In genomic region chr3:36905545-36905944, GRCh38 we compare ENCODE assay signal across 1 cellular context.
TF ChIP-seq lines count a peak whose summit lies in the region.

No MANE protein-coding gene starts in this region.

TF ChIP-seq in GM23338, 12 proteins besides CTCF, POLR2A, EP300 and RAD21 (continued from another document):
- no peak for TF ChIP-seq ZNF462 (CRISPR knock-in tag; IDR thresholded peaks at IDR 0.05)
- no peak for TF ChIP-seq REST (IDR thresholded peaks at IDR 0.05; ENCODE audit: unreplicated experiment)
- TF ChIP-seq CREB1 (CRISPR knock-in tag; IDR thresholded peaks at IDR 0.05; ENCODE audit: low read depth): no peak
- no peak for TF ChIP-seq POLR2AphosphoS5 (IDR thresholded peaks at IDR 0.05; ENCODE audit: low read depth)
- TF ChIP-seq ETS1 (IDR thresholded peaks at IDR 0.05): no peak
TF ChIP-seq in GM23338: peak in this region for 0.
